Comparison of ENCODE assay signal across 1 cellular context in the genomic region with DNA sequence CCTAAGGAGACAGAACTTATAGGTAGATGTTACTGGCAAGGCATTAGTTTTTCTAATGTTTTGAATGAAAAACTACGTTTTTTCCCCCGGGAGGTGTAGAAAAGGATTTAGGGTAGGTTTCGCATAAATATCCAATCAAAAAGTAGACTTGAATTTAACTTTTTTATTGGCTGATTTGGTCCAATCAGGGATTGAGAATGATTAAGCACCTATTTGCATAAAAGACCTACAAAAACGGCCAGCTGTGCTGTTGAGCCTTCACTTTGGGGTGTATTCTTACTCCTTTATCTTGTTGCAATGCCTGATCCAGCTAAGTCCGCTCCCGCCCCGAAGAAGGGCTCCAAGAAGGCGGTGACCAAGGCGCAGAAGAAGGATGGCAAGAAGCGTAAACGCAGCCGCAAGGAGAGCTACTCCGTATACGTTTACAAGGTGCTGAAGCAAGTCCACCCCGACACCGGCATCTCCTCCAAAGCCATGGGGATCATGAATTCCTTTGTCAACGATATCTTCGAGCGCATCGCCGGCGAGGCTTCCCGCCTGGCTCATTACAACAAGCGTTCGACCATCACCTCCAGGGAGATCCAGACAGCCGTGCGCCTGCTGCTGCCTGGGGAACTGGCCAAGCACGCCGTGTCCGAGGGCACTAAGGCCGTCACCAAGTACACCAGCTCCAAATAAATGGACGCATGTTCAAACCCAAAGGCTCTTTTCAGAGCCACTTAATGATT.
TF ChIP-seq lines count a peak whose summit lies in the region.

No MANE protein-coding gene starts in this region.

TF ChIP-seq in K562, 482 proteins besides CTCF, POLR2A, EP300 and RAD21 (continued from another document and continues in another):
- peak; percentile 73; the same call in 1 of the 2 replicates for TF ChIP-seq CTBP1 (IDR thresholded peaks at IDR 0.05; ENCODE audit: borderline replicate concordance)
- TF ChIP-seq NUFIP1 (IDR thresholded peaks at IDR 0.05; ENCODE audit: partially characterized antibody) = no peak
- no peak for TF ChIP-seq ILK (tag; IDR thresholded peaks at IDR 0.05; ENCODE audit: borderline replicate concordance, low read depth)
- TF ChIP-seq GATAD2B (IDR thresholded peaks at IDR 0.05; ENCODE audit: borderline replicate concordance) = peak; percentile 58
- no peak for TF ChIP-seq ZBTB26 (CRISPR knock-in tag; IDR thresholded peaks at IDR 0.05)
- TF ChIP-seq NCOA4 (IDR thresholded peaks at IDR 0.05; ENCODE audit: partially characterized antibody) = no peak
- no peak for TF ChIP-seq RBM17 (IDR thresholded peaks at IDR 0.05; ENCODE audit: borderline replicate concordance, low read depth, low read length)
- no peak; the same call in 1 of the 2 replicates for TF ChIP-seq MAFK (IDR thresholded peaks at IDR 0.05; ENCODE audit: low read length)
- no peak for TF ChIP-seq SMARCC2 (IDR thresholded peaks at IDR 0.05; ENCODE audit: low read depth)
- 0 out of 2 replicates have a peak, but pooled peaks have one; percentile 20 for TF ChIP-seq DMBX1 (CRISPR knock-in tag; IDR thresholded peaks at IDR 0.05; ENCODE audit: borderline replicate concordance)
- TF ChIP-seq EGR1 (conservative IDR thresholded peaks at IDR 0.05) = no peak
- TF ChIP-seq CHD7 (IDR thresholded peaks at IDR 0.05; ENCODE audit: low read depth, low read length) = no peak
- TF ChIP-seq BHLHE40 (IDR thresholded peaks at IDR 0.05; ENCODE audit: low read length) = no peak
- TF ChIP-seq RCOR1 (IDR thresholded peaks at IDR 0.05; ENCODE audit: borderline replicate concordance in 1 of 2, low read depth in 2 of 2, low read length in 2 of 2) = 0 out of 4 replicates have a peak, but pooled peaks of 1 of the 2 experiments have one; percentile 14
- no peak for TF ChIP-seq ZC3H11A (IDR thresholded peaks at IDR 0.05; ENCODE audit: low read depth, low read length)
- TF ChIP-seq MYNN (IDR thresholded peaks at IDR 0.05) = 0 out of 2 replicates have a peak, but pooled peaks have one; percentile 59
- no peak for TF ChIP-seq MYNN (CRISPR knock-in tag; IDR thresholded peaks at IDR 0.05)
- TF ChIP-seq, protein P1, sequence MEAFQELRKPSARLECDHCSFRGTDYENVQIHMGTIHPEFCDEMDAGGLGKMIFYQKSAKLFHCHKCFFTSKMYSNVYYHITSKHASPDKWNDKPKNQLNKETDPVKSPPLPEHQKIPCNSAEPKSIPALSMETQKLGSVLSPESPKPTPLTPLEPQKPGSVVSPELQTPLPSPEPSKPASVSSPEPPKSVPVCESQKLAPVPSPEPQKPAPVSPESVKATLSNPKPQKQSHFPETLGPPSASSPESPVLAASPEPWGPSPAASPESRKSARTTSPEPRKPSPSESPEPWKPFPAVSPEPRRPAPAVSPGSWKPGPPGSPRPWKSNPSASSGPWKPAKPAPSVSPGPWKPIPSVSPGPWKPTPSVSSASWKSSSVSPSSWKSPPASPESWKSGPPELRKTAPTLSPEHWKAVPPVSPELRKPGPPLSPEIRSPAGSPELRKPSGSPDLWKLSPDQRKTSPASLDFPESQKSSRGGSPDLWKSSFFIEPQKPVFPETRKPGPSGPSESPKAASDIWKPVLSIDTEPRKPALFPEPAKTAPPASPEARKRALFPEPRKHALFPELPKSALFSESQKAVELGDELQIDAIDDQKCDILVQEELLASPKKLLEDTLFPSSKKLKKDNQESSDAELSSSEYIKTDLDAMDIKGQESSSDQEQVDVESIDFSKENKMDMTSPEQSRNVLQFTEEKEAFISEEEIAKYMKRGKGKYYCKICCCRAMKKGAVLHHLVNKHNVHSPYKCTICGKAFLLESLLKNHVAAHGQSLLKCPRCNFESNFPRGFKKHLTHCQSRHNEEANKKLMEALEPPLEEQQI (IDR thresholded peaks at IDR 0.05) = peak; percentile 64; the same call in 1 of the 2 replicates
- no peak for TF ChIP-seq ZBTB17 (CRISPR knock-in tag; IDR thresholded peaks at IDR 0.05)
- TF ChIP-seq, protein P2, sequence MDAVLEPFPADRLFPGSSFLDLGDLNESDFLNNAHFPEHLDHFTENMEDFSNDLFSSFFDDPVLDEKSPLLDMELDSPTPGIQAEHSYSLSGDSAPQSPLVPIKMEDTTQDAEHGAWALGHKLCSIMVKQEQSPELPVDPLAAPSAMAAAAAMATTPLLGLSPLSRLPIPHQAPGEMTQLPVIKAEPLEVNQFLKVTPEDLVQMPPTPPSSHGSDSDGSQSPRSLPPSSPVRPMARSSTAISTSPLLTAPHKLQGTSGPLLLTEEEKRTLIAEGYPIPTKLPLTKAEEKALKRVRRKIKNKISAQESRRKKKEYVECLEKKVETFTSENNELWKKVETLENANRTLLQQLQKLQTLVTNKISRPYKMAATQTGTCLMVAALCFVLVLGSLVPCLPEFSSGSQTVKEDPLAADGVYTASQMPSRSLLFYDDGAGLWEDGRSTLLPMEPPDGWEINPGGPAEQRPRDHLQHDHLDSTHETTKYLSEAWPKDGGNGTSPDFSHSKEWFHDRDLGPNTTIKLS (IDR thresholded peaks at IDR 0.05; ENCODE audit: borderline replicate concordance, low read depth) = no peak
- TF ChIP-seq SP1 (CRISPR knock-in tag; IDR thresholded peaks at IDR 0.05) = 0 out of 2 replicates have a peak, but pooled peaks have one; percentile 51
- TF ChIP-seq KAT7 (CRISPR knock-in tag; IDR thresholded peaks at IDR 0.05; ENCODE audit: borderline replicate concordance) = 0 out of 2 replicates have a peak, but pooled peaks have one; percentile 51
- no peak for TF ChIP-seq U2AF2 (optimal IDR thresholded peaks at IDR 0.05; ENCODE audit: low read depth, low read length)
- peak; percentile 82; the same call in 1 of the 2 replicates for TF ChIP-seq GTF2F1 (IDR thresholded peaks at IDR 0.05; ENCODE audit: low read depth, low read length)
- TF ChIP-seq MAFF (IDR thresholded peaks at IDR 0.05; ENCODE audit: low read length) = no peak; the same call in 1 of the 2 replicates
- TF ChIP-seq PCBP2 (IDR thresholded peaks at IDR 0.05; ENCODE audit: low read depth, low read length, poor library complexity, severe bottlenecking) = no peak
- TF ChIP-seq NRF1 (conservative IDR thresholded peaks at IDR 0.05 in 1 of 2, IDR thresholded peaks at IDR 0.05 in 1 of 2) = peak in 1 of 2 experiments; percentile 55; a peak in 3 of 4 replicates
- TF ChIP-seq ZNF324 (CRISPR knock-in tag; IDR thresholded peaks at IDR 0.05) = no peak
- TF ChIP-seq, protein P3, sequence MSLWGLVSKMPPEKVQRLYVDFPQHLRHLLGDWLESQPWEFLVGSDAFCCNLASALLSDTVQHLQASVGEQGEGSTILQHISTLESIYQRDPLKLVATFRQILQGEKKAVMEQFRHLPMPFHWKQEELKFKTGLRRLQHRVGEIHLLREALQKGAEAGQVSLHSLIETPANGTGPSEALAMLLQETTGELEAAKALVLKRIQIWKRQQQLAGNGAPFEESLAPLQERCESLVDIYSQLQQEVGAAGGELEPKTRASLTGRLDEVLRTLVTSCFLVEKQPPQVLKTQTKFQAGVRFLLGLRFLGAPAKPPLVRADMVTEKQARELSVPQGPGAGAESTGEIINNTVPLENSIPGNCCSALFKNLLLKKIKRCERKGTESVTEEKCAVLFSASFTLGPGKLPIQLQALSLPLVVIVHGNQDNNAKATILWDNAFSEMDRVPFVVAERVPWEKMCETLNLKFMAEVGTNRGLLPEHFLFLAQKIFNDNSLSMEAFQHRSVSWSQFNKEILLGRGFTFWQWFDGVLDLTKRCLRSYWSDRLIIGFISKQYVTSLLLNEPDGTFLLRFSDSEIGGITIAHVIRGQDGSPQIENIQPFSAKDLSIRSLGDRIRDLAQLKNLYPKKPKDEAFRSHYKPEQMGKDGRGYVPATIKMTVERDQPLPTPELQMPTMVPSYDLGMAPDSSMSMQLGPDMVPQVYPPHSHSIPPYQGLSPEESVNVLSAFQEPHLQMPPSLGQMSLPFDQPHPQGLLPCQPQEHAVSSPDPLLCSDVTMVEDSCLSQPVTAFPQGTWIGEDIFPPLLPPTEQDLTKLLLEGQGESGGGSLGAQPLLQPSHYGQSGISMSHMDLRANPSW (CRISPR knock-in tag; IDR thresholded peaks at IDR 0.05) = peak; percentile 41; the same call in 1 of the 2 replicates
- peak; percentile 77 for TF ChIP-seq MYBL2 (IDR thresholded peaks at IDR 0.05; ENCODE audit: low read depth)
- no peak for TF ChIP-seq MYBL2 (CRISPR knock-in tag; IDR thresholded peaks at IDR 0.05; ENCODE audit: borderline replicate concordance)
- no peak for TF ChIP-seq THRB (CRISPR knock-in tag; conservative IDR thresholded peaks at IDR 0.05)
- TF ChIP-seq NFRKB (IDR thresholded peaks at IDR 0.05; ENCODE audit: low read depth) = no peak
- TF ChIP-seq NELFE (IDR thresholded peaks at IDR 0.05; ENCODE audit: insufficient read depth, insufficient read length) = no peak
- peak; percentile 60 for TF ChIP-seq SMAD1 (IDR thresholded peaks at IDR 0.05; ENCODE audit: low read depth, low read length, partially characterized antibody)
